Comparison of ENCODE assay signal across 1 cellular context in the genomic region with DNA sequence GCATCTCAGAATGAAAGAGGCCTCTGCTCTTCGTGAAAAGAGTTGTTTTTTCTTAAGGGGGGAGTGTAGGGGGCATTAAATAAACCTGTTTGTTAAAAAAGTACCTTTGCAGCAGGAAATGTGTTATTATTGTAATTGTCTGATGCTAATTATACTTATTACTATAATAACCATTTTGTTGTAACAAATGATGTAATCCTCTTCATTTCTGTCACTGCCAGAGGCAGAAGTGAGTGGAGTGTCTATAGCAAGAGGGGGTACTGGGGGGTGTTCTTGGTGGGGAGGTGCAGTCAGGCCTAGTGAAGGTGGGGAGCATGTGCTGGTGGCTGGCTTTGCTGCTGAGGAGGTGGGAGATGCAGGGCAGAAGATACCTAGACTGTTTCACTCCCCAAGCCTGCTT.
A peak's percentile ranks its signal among the peaks of the same experiment; 100 is the strongest.
TF ChIP-seq lines count a peak whose summit lies in the region.

No MANE protein-coding gene starts in this region.

TF ChIP-seq in HEK293, 187 proteins besides CTCF, POLR2A, EP300 and RAD21 (continued from another document and continues in another):
- TF ChIP-seq, protein P1, sequence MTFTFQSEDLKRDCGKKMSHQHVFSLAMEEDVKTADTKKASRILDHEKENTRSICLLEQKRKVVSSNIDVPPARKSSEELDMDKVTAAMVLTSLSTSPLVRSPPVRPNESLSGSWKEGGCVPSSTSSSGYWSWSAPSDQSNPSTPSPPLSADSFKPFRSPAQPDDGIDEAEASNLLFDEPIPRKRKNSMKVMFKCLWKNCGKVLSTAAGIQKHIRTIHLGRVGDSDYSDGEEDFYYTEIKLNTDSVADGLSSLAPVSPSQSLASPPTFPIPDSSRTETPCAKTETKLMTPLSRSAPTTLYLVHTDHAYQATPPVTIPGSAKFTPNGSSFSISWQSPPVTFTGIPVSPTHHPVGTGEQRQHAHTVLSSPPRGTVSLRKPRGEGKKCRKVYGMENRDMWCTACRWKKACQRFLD (tag by site-specific recombination; IDR thresholded peaks at IDR 0.05) = no peak
- TF ChIP-seq ZNF335 (tag by site-specific recombination; conservative IDR thresholded peaks at IDR 0.05) = peak; percentile 47
- TF ChIP-seq, protein P2, sequence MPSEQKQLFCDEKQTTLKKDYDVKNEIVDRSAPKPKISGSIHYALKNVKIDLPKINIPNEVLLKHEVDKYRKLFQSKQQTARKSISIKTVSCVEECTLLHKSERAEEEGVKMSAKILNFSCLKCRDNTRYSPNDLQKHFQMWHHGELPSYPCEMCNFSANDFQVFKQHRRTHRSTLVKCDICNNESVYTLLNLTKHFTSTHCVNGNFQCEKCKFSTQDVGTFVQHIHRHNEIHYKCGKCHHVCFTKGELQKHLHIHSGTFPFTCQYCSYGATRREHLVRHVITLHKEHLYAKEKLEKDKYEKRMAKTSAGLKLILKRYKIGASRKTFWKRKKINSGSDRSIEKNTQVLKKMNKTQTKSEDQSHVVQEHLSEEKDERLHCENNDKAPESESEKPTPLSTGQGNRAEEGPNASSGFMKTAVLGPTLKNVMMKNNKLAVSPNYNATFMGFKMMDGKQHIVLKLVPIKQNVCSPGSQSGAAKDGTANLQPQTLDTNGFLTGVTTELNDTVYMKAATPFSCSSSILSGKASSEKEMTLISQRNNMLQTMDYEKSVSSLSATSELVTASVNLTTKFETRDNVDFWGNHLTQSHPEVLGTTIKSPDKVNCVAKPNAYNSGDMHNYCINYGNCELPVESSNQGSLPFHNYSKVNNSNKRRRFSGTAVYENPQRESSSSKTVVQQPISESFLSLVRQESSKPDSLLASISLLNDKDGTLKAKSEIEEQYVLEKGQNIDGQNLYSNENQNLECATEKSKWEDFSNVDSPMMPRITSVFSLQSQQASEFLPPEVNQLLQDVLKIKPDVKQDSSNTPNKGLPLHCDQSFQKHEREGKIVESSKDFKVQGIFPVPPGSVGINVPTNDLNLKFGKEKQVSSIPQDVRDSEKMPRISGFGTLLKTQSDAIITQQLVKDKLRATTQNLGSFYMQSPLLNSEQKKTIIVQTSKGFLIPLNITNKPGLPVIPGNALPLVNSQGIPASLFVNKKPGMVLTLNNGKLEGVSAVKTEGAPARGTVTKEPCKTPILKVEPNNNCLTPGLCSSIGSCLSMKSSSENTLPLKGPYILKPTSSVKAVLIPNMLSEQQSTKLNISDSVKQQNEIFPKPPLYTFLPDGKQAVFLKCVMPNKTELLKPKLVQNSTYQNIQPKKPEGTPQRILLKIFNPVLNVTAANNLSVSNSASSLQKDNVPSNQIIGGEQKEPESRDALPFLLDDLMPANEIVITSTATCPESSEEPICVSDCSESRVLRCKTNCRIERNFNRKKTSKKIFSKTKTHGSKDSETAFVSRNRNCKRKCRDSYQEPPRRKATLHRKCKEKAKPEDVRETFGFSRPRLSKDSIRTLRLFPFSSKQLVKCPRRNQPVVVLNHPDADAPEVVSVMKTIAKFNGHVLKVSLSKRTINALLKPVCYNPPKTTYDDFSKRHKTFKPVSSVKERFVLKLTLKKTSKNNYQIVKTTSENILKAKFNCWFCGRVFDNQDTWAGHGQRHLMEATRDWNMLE (tag by site-specific recombination; conservative IDR thresholded peaks at IDR 0.05; ENCODE audit: low read depth) = peak; percentile 50; the same call in 1 of the 2 replicates
- TF ChIP-seq ZNF610 (tag by site-specific recombination; IDR thresholded peaks at IDR 0.05; ENCODE audit: borderline replicate concordance) = no peak
- no peak for TF ChIP-seq ZNF211 (tag by site-specific recombination; IDR thresholded peaks at IDR 0.05; ENCODE audit: low read depth)
- TF ChIP-seq, protein P3, sequence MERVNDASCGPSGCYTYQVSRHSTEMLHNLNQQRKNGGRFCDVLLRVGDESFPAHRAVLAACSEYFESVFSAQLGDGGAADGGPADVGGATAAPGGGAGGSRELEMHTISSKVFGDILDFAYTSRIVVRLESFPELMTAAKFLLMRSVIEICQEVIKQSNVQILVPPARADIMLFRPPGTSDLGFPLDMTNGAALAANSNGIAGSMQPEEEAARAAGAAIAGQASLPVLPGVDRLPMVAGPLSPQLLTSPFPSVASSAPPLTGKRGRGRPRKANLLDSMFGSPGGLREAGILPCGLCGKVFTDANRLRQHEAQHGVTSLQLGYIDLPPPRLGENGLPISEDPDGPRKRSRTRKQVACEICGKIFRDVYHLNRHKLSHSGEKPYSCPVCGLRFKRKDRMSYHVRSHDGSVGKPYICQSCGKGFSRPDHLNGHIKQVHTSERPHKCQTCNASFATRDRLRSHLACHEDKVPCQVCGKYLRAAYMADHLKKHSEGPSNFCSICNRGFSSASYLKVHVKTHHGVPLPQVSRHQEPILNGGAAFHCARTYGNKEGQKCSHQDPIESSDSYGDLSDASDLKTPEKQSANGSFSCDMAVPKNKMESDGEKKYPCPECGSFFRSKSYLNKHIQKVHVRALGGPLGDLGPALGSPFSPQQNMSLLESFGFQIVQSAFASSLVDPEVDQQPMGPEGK (tag by site-specific recombination; IDR thresholded peaks at IDR 0.05) = peak; percentile 95
- TF ChIP-seq ZBTB7A (tag by site-specific recombination; IDR thresholded peaks at IDR 0.05; ENCODE audit: low read depth) = no peak
- no peak for TF ChIP-seq ZNF830 (tag by site-specific recombination; IDR thresholded peaks at IDR 0.05; ENCODE audit: low read depth)
- no peak for TF ChIP-seq ZNF701 (tag by site-specific recombination; IDR thresholded peaks at IDR 0.05)
- TF ChIP-seq, protein P4, sequence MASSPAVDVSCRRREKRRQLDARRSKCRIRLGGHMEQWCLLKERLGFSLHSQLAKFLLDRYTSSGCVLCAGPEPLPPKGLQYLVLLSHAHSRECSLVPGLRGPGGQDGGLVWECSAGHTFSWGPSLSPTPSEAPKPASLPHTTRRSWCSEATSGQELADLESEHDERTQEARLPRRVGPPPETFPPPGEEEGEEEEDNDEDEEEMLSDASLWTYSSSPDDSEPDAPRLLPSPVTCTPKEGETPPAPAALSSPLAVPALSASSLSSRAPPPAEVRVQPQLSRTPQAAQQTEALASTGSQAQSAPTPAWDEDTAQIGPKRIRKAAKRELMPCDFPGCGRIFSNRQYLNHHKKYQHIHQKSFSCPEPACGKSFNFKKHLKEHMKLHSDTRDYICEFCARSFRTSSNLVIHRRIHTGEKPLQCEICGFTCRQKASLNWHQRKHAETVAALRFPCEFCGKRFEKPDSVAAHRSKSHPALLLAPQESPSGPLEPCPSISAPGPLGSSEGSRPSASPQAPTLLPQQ (tag by site-specific recombination; IDR thresholded peaks at IDR 0.05) = 0 out of 2 replicates have a peak, but pooled peaks have one; percentile 33
- TF ChIP-seq GLIS2 (tag by site-specific recombination; IDR thresholded peaks at IDR 0.05) = no peak
- TF ChIP-seq EGR2 (tag by site-specific recombination; IDR thresholded peaks at IDR 0.05; ENCODE audit: low read depth) = no peak
- TF ChIP-seq, protein P5, sequence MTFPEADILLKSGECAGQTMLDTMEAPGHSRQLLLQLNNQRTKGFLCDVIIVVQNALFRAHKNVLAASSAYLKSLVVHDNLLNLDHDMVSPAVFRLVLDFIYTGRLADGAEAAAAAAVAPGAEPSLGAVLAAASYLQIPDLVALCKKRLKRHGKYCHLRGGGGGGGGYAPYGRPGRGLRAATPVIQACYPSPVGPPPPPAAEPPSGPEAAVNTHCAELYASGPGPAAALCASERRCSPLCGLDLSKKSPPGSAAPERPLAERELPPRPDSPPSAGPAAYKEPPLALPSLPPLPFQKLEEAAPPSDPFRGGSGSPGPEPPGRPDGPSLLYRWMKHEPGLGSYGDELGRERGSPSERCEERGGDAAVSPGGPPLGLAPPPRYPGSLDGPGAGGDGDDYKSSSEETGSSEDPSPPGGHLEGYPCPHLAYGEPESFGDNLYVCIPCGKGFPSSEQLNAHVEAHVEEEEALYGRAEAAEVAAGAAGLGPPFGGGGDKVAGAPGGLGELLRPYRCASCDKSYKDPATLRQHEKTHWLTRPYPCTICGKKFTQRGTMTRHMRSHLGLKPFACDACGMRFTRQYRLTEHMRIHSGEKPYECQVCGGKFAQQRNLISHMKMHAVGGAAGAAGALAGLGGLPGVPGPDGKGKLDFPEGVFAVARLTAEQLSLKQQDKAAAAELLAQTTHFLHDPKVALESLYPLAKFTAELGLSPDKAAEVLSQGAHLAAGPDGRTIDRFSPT (tag by site-specific recombination; IDR thresholded peaks at IDR 0.05) = no peak
- TF ChIP-seq ZNF549 (tag by site-specific recombination; IDR thresholded peaks at IDR 0.05) = no peak
- TF ChIP-seq ZNF239 (tag by site-specific recombination; IDR thresholded peaks at IDR 0.05) = no peak
- no peak for TF ChIP-seq ZNF350 (tag by site-specific recombination; IDR thresholded peaks at IDR 0.05)
- TF ChIP-seq, protein P6, sequence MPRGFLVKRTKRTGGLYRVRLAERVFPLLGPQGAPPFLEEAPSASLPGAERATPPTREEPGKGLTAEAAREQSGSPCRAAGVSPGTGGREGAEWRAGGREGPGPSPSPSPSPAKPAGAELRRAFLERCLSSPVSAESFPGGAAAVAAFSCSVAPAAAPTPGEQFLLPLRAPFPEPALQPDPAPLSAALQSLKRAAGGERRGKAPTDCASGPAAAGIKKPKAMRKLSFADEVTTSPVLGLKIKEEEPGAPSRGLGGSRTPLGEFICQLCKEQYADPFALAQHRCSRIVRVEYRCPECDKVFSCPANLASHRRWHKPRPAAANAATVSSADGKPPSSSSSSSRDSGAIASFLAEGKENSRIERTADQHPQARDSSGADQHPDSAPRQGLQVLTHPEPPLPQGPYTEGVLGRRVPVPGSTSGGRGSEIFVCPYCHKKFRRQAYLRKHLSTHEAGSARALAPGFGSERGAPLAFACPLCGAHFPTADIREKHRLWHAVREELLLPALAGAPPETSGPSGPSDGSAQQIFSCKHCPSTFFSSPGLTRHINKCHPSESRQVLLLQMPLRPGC (tag by site-specific recombination; IDR thresholded peaks at IDR 0.05) = no peak
- TF ChIP-seq ZNF514 (tag by site-specific recombination; IDR thresholded peaks at IDR 0.05) = no peak
- no peak for TF ChIP-seq SCRT2 (tag by site-specific recombination; IDR thresholded peaks at IDR 0.05)
- TF ChIP-seq, protein P7, sequence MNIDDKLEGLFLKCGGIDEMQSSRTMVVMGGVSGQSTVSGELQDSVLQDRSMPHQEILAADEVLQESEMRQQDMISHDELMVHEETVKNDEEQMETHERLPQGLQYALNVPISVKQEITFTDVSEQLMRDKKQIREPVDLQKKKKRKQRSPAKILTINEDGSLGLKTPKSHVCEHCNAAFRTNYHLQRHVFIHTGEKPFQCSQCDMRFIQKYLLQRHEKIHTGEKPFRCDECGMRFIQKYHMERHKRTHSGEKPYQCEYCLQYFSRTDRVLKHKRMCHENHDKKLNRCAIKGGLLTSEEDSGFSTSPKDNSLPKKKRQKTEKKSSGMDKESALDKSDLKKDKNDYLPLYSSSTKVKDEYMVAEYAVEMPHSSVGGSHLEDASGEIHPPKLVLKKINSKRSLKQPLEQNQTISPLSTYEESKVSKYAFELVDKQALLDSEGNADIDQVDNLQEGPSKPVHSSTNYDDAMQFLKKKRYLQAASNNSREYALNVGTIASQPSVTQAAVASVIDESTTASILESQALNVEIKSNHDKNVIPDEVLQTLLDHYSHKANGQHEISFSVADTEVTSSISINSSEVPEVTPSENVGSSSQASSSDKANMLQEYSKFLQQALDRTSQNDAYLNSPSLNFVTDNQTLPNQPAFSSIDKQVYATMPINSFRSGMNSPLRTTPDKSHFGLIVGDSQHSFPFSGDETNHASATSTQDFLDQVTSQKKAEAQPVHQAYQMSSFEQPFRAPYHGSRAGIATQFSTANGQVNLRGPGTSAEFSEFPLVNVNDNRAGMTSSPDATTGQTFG (tag by site-specific recombination; IDR thresholded peaks at IDR 0.05; ENCODE audit: borderline replicate concordance) = no peak
- peak; percentile 32; the same call in 1 of the 2 replicates for TF ChIP-seq ZBTB20 (tag by site-specific recombination; IDR thresholded peaks at IDR 0.05)
- no peak for TF ChIP-seq ZNF776 (tag by site-specific recombination; IDR thresholded peaks at IDR 0.05; ENCODE audit: borderline replicate concordance)
- TF ChIP-seq, protein P8, sequence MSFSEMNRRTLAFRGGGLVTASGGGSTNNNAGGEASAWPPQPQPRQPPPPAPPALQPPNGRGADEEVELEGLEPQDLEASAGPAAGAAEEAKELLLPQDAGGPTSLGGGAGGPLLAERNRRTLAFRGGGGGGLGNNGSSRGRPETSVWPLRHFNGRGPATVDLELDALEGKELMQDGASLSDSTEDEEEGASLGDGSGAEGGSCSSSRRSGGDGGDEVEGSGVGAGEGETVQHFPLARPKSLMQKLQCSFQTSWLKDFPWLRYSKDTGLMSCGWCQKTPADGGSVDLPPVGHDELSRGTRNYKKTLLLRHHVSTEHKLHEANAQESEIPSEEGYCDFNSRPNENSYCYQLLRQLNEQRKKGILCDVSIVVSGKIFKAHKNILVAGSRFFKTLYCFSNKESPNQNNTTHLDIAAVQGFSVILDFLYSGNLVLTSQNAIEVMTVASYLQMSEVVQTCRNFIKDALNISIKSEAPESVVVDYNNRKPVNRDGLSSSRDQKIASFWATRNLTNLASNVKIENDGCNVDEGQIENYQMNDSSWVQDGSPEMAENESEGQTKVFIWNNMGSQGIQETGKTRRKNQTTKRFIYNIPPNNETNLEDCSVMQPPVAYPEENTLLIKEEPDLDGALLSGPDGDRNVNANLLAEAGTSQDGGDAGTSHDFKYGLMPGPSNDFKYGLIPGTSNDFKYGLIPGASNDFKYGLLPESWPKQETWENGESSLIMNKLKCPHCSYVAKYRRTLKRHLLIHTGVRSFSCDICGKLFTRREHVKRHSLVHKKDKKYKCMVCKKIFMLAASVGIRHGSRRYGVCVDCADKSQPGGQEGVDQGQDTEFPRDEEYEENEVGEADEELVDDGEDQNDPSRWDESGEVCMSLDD (tag by site-specific recombination; IDR thresholded peaks at IDR 0.05) = 0 out of 2 replicates have a peak, but pooled peaks have one; percentile 37
- TF ChIP-seq SP2 (tag by site-specific recombination; IDR thresholded peaks at IDR 0.05) = no peak
- no peak for TF ChIP-seq BCL11B (tag by site-specific recombination; IDR thresholded peaks at IDR 0.05; ENCODE audit: low read depth)
- no peak for TF ChIP-seq ZNF19 (tag by site-specific recombination; IDR thresholded peaks at IDR 0.05; ENCODE audit: low read depth)
- TF ChIP-seq FEZF1 (tag by site-specific recombination; IDR thresholded peaks at IDR 0.05) = no peak
- no peak for TF ChIP-seq SETDB1 (IDR thresholded peaks at IDR 0.05; ENCODE audit: insufficient read length, low read length)
- no peak for TF ChIP-seq ZNF184 (tag by site-specific recombination; IDR thresholded peaks at IDR 0.05)
